Comparison of ENCODE assay signal across 8 cellular contexts in genomic region chr13:40613192-40613818, GRCh38.
A peak's percentile ranks its signal among the peaks of the same experiment; 100 is the strongest.
DNase-seq lines count a peak whose midpoint lies in the region; ATAC-seq lines count a peak whose summit lies in the region.

No MANE protein-coding gene starts in this region.

- peak; percentile 43 for DNase-seq in activated CD4-positive, alpha-beta T cell treated with anti-CD3 and anti-CD28 coated beads, Interleukin-2, amount 50 U/mL, for 1 hour
- peak; percentile 41 for DNase-seq in globus pallidus (ENCODE audit: low spot score)
- peak; percentile 14 for DNase-seq in stimulated activated CD8-positive, alpha-beta memory T cell treated with anti-CD3 and anti-CD28 coated beads, Interleukin-15, amount 100 ng/mL, for 1 hour (ENCODE audit: low read depth)
- no peak for DNase-seq in LoVo (ENCODE audit: low spot score)
- no peak for DNase-seq in AML-193 (lab: John Stamatoyannopoulos, UW)
- no peak for DNase-seq in HK-2 (ENCODE audit: unreplicated experiment)

- peak; percentile 72 for ATAC-seq in GM19328 (IDR thresholded peaks at IDR 0.05; ENCODE audit: unreplicated experiment)
- peak; percentile 83 for ATAC-seq in HG03066 (IDR thresholded peaks at IDR 0.05; ENCODE audit: low read depth, unreplicated experiment)

Comparison
In these comparisons a context has a peak if more than half of its experiments do, and no peak if none do; other contexts are left out.
1. DNase-seq: peak in activated CD4-positive, alpha-beta T cell treated with anti-CD3 and anti-CD28 coated beads, Interleukin-2, amount 50 U/mL, for 1 hour (single experiment), globus pallidus (single experiment) and stimulated activated CD8-positive, alpha-beta memory T cell treated with anti-CD3 and anti-CD28 coated beads, Interleukin-15, amount 100 ng/mL, for 1 hour (single experiment); none in LoVo (single experiment), AML-193 (0 of 2) and HK-2 (single experiment).